Comparison of ENCODE assay signal across 34 cellular contexts in the genomic region with DNA sequence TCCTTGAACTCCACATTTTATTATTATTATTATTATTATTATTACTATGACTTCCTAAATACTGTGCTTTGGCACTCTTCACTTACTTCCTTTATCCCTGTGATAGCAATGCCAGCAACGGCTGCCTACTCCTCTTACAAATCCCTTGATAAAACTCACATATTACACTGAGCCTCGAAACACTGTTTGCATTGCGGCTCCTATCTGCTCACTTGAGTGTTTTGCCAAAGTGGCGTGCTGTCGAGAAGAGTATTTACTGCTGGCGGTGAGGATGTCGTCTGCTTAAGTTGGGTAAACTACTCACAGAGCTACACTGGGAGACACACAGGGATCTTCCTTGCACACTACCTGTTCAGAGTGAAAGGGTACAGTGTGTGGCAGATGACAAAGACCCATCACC.
DNase-seq lines count a peak whose midpoint lies in the region; ATAC-seq, FAIRE-seq and TF ChIP-seq lines count a peak whose summit lies in the region.
"Had no signal": no experiment of that assay in that cellular context is flagged by ENCODE, and none has a peak within 500 bp of the region (broad histone marks: within the 10 kb centered on the region; RNA-seq: fewer than 3 reads in every experiment).

No MANE protein-coding gene starts in this region.

- intact Hi-C loops in pancreas (cut with DNase I): no loop called here
- intact Hi-C loops in activated CD8-positive, alpha-beta T cell treated with anti-CD3 and anti-CD28 coated beads for 36 hours (cut with micrococcal nuclease): no loop called here

- no peak overlapping the region for H3K4me3 ChIP-seq in pancreas
- H3K4me3 ChIP-seq: spleen, vagina had no signal

- 2 to 10% methylated on average over 7 of the region's 7 CpGs for WGBS in pancreas, 2 donors

- no peaks in the 10 kb centered on the region for H3K36me3 ChIP-seq in pancreas
- H3K36me3 ChIP-seq: neutrophil, spleen, vagina had no signal

- H3K27me3 Mint-ChIP-seq in activated CD8-positive, alpha-beta T cell treated with anti-CD3 and anti-CD28 coated beads for 36 hours: no peaks in the 10 kb centered on the region
- H3K27me3 Mint-ChIP-seq: activated CD4-positive, alpha-beta memory T cell treated with anti-CD3 and anti-CD28 coated beads, Interleukin-2, amount 10 ng/mL, durations not matched to agents 7 days and 5 days; effector memory CD8-positive, alpha-beta T cell; stimulated activated naive CD8-positive, alpha-beta T cell treated with anti-CD3 and anti-CD28 coated beads, Interleukin-15, amount 100 ng/mL, for 72 hours had no signal

- ATAC-seq in pancreas (peak in 3 of 4 donors; percentile 52 to 69 (median 58)), GM18868 (IDR thresholded peaks at IDR 0.05; ENCODE audit: unreplicated experiment) (no peak), GM19035 (IDR thresholded peaks at IDR 0.05; ENCODE audit: unreplicated experiment) (no peak)
- ATAC-seq in activated CD8-positive, alpha-beta T cell treated with anti-CD3 and anti-CD28 coated beads for 36 hours: no peak
- ATAC-seq: CD8-positive, alpha-beta T cell; effector memory CD8-positive, alpha-beta T cell; HepG2; left ventricle myocardium superior; PC-3; right cardiac atrium; stimulated activated naive CD8-positive, alpha-beta T cell treated with anti-CD3 and anti-CD28 coated beads, Interleukin-15, amount 100 ng/mL, for 72 hours had no signal

- POLR2A ChIA-PET in activated CD8-positive, alpha-beta T cell treated with anti-CD3 and anti-CD28 coated beads for 36 hours (lab: Charles Lee): no interaction called here

- H3K36me3 Mint-ChIP-seq in activated CD8-positive, alpha-beta T cell treated with anti-CD3 and anti-CD28 coated beads for 36 hours (ENCODE audit: low read depth): no peaks in the 10 kb centered on the region
- H3K36me3 Mint-ChIP-seq: CD8-positive, alpha-beta T cell had no signal

- peak; percentile 24 for DNase-seq in DMS79 treated with DMSO at 0.1 percent for 48 hours (lab: John Stamatoyannopoulos, UW)
- DNase-seq in NCI-H187 treated with DMSO at 0.1 percent for 48 hours (lab: John Stamatoyannopoulos, UW): peak; percentile 41
- DNase-seq in NCI-H510A treated with DMSO at 0.1 percent for 48 hours (lab: John Stamatoyannopoulos, UW): peak; percentile 78
- no peak for DNase-seq in pancreas
- DNase-seq in activated CD8-positive, alpha-beta T cell treated with anti-CD3 and anti-CD28 coated beads for 36 hours: no peak
- no peak for DNase-seq in glomerular visceral epithelial cell (ENCODE audit: extremely low spot score)
- DNase-seq: activated CD4-positive, alpha-beta memory T cell treated with anti-CD3 and anti-CD28 coated beads, Interleukin-2, amount 10 ng/mL, durations not matched to agents 7 days and 5 days; activated CD8-positive, alpha-beta memory T cell treated with anti-CD3 and anti-CD28 coated beads, Interleukin-2, amount 50 U/mL, for 48 hours; activated naive CD4-positive, alpha-beta T cell treated with Interleukin-2 at 50 U/mL for 16 hours; CD8-positive, alpha-beta T cell; cortex of kidney; effector memory CD8-positive, alpha-beta T cell; erythroblast; glutamatergic neuron; islet precursor cell; left ventricle myocardium superior; MM.1S; naive B cell; NCI-H1930; NCI-H446 treated with DMSO at 0.1 percent for 48 hours; NK-92 treated with Interleukin-12 subunit alpha and Interleukin-12 subunit beta, amount 100 ng/mL, for 24 hours; PC-3; right cardiac atrium; spleen; stimulated activated CD8-positive, alpha-beta memory T cell treated with anti-CD3 and anti-CD28 coated beads, Interleukin-4, amount 100 ng/mL, for 48 hours; stimulated activated naive CD8-positive, alpha-beta T cell treated with anti-CD3 and anti-CD28 coated beads, Interleukin-15, amount 100 ng/mL, for 72 hours; T-helper 2 cell had no signal

- no peaks in the 10 kb centered on the region for H3K4me1 Mint-ChIP-seq in activated CD8-positive, alpha-beta T cell treated with anti-CD3 and anti-CD28 coated beads for 36 hours (ENCODE audit: low read depth)
- H3K4me1 Mint-ChIP-seq: activated CD4-positive, alpha-beta memory T cell treated with anti-CD3 and anti-CD28 coated beads, Interleukin-2, amount 10 ng/mL, durations not matched to agents 7 days and 5 days; naive B cell; stimulated activated naive CD8-positive, alpha-beta T cell treated with anti-CD3 and anti-CD28 coated beads, Interleukin-15, amount 100 ng/mL, for 72 hours had no signal

- TF ChIP-seq CTCF in pancreas (IDR thresholded peaks at IDR 0.05): no peak
- no peak for TF ChIP-seq CTCF in activated CD8-positive, alpha-beta T cell treated with anti-CD3 and anti-CD28 coated beads for 36 hours (IDR thresholded peaks at IDR 0.05)

- H3K4me1 ChIP-seq in pancreas: peaks cover 9 to 17% (median 13%) of the 10 kb centered on the region in 3 donors
- H3K4me1 ChIP-seq: spleen, vagina had no signal

- H3K4me3 Mint-ChIP-seq in activated CD8-positive, alpha-beta T cell treated with anti-CD3 and anti-CD28 coated beads for 36 hours: no peak overlapping the region
- H3K4me3 Mint-ChIP-seq: activated CD4-positive, alpha-beta memory T cell treated with anti-CD3 and anti-CD28 coated beads, Interleukin-2, amount 10 ng/mL, durations not matched to agents 7 days and 5 days; activated T-helper 1 cell treated with anti-CD3 and anti-CD28 coated beads, Interleukin-12 subunit alpha, Interleukin-12 subunit beta, Interleukin-2, Interleukin-4 antibody, amounts not matched to agents 30 ng/mL and 10 ng/mL and 1 ng/mL, durations not matched to agents 14 hours and 24 hours and 36 hours; CD8-positive, alpha-beta T cell; effector memory CD8-positive, alpha-beta T cell; naive B cell; stimulated activated naive CD8-positive, alpha-beta T cell treated with anti-CD3 and anti-CD28 coated beads, Interleukin-15, amount 100 ng/mL, for 72 hours had no signal

- H3K9me3 ChIP-seq in pancreas: no peaks in the 10 kb centered on the region
- H3K9me3 ChIP-seq: neutrophil, vagina had no signal

- no peak overlapping the region for H3K27ac ChIP-seq in pancreas
- H3K27ac ChIP-seq: neutrophil, spleen, vagina had no signal

- no peaks in the 10 kb centered on the region for H3K9me3 Mint-ChIP-seq in activated CD8-positive, alpha-beta T cell treated with anti-CD3 and anti-CD28 coated beads for 36 hours
- H3K9me3 Mint-ChIP-seq: activated T-helper 1 cell treated with anti-CD3 and anti-CD28 coated beads, Interleukin-12 subunit alpha, Interleukin-12 subunit beta, Interleukin-2, Interleukin-4 antibody, amounts not matched to agents 30 ng/mL and 10 ng/mL and 1 ng/mL, durations not matched to agents 14 hours and 24 hours and 36 hours; CD8-positive, alpha-beta T cell; stimulated activated naive CD8-positive, alpha-beta T cell treated with anti-CD3 and anti-CD28 coated beads, Interleukin-15, amount 100 ng/mL, for 72 hours had no signal

- no peak for FAIRE-seq in pancreas (lab: Jason Lieb, UNC)
- FAIRE-seq: G401.6, HepG2 had no signal

- no peak overlapping the region for H3K27ac Mint-ChIP-seq in activated CD8-positive, alpha-beta T cell treated with anti-CD3 and anti-CD28 coated beads for 36 hours
- H3K27ac Mint-ChIP-seq: activated CD4-positive, alpha-beta memory T cell treated with anti-CD3 and anti-CD28 coated beads, Interleukin-2, amount 10 ng/mL, durations not matched to agents 7 days and 5 days; activated T-helper 1 cell treated with anti-CD3 and anti-CD28 coated beads, Interleukin-12 subunit alpha, Interleukin-12 subunit beta, Interleukin-2, Interleukin-4 antibody, amounts not matched to agents 30 ng/mL and 10 ng/mL and 1 ng/mL, durations not matched to agents 14 hours and 24 hours and 36 hours; CD8-positive, alpha-beta T cell; effector memory CD8-positive, alpha-beta T cell; naive B cell; stimulated activated naive CD8-positive, alpha-beta T cell treated with anti-CD3 and anti-CD28 coated beads, Interleukin-15, amount 100 ng/mL, for 72 hours had no signal

- CTCF ChIA-PET in activated CD8-positive, alpha-beta T cell treated with anti-CD3 and anti-CD28 coated beads for 36 hours (lab: Charles Lee): no interaction called here

- no peaks in the 10 kb centered on the region for H3K27me3 ChIP-seq in pancreas
- H3K27me3 ChIP-seq: neutrophil, spleen, vagina had no signal

Comparison
In these comparisons a context has a peak if more than half of its experiments do, and no peak if none do; other contexts are left out.
1. DNase-seq: peak in DMS79 treated with DMSO at 0.1 percent for 48 hours (single experiment), NCI-H187 treated with DMSO at 0.1 percent for 48 hours (single experiment) and NCI-H510A treated with DMSO at 0.1 percent for 48 hours (single experiment); none in pancreas (0 of 6), activated CD8-positive, alpha-beta T cell treated with anti-CD3 and anti-CD28 coated beads for 36 hours (single experiment) and glomerular visceral epithelial cell (single experiment).
2. ATAC-seq: peak in pancreas (3 of 4); none in GM18868 (single experiment), activated CD8-positive, alpha-beta T cell treated with anti-CD3 and anti-CD28 coated beads for 36 hours (single experiment) and GM19035 (single experiment).